In the genomic region with DNA sequence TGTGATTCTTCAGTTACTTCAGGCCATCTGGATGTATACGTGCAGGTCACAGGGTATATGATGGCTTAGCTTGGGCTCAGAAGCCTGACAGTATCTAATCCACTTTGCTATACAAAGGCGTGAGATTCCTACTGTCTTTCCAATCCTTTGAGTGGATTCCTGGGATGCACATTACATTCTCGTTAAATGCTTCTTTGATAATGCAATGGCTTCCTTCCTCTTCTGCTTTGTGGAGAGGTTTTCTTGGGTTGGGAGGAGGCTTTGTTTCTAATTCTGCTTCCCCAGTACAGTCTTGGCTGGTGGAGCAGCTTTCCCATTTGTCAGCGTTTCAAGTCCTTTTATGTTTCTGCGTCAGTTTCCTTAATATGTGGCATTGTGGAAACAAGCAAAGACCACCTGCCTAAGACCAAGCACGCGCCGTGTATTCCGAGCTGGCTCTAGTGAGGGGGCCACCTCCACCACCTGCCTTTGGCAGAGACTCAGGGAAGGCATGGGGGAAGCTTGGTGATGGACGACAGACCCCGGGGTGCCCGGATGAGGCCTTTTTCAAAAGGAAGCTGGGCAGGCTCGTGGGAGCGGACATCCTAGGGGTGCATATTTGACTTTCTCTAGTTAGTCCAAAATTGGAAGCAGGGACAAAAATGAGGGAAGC, we compare ENCODE assay signal across 1 cellular context.
TF ChIP-seq lines count a peak whose summit lies in the region.

No MANE protein-coding gene starts in this region.

TF ChIP-seq in H1, 55 proteins besides CTCF, POLR2A, EP300 and RAD21:
- TF ChIP-seq, protein P1, sequence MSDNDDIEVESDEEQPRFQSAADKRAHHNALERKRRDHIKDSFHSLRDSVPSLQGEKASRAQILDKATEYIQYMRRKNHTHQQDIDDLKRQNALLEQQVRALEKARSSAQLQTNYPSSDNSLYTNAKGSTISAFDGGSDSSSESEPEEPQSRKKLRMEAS (IDR thresholded peaks at IDR 0.05) = no peak
- TF ChIP-seq YY1 (IDR thresholded peaks at IDR 0.05; ENCODE audit: low read depth, low read length) (no peak), SP2 (IDR thresholded peaks at IDR 0.05; ENCODE audit: low read length) (no peak), CHD7 (IDR thresholded peaks at IDR 0.05; ENCODE audit: insufficient replicate concordance, low read length) (no peak), BRCA1 (IDR thresholded peaks at IDR 0.05; ENCODE audit: low read depth, low read length) (no peak), HDAC2 (IDR thresholded peaks at IDR 0.05; ENCODE audit: borderline replicate concordance in 1 of 2, low read depth in 2 of 2, low read length in 2 of 2) (no peak), KDM5A (IDR thresholded peaks at IDR 0.05; ENCODE audit: low read length) (no peak), RFX5 (IDR thresholded peaks at IDR 0.05; ENCODE audit: borderline replicate concordance, low read depth, low read length) (no peak), JUND (IDR thresholded peaks at IDR 0.05; ENCODE audit: low read length) (no peak), POU5F1 (IDR thresholded peaks at IDR 0.05; ENCODE audit: low read depth, low read length) (no peak)
